ENCODE assay signal across 19 cellular contexts in genomic region chr1:47951545-47952235, GRCh38. TPM values are rescaled to one million over a fixed set of nuclear protein-coding genes. Genes with fewer than 3 reads are reported as not detected.
DNase-seq lines count a peak whose midpoint lies in the region; ATAC-seq and TF ChIP-seq lines count a peak whose summit lies in the region.
"Had no signal": no experiment of that assay in that cellular context is flagged by ENCODE, and none has a peak within 500 bp of the region (broad histone marks: within the 10 kb centered on the region; RNA-seq: fewer than 3 reads in every experiment).

No MANE protein-coding gene starts in this region.

- intact Hi-C loops in dorsolateral prefrontal cortex (cut with DNase I) = loop anchor here in 1 of 2 donors (5.0 kb wide), 2 partner anchors 46 to 111 kb away; partner anchors contain the start of gene TRABD2B
- intact Hi-C loops in right lobe of liver (cut with DNase I) = no loop called here

- no peak for TF ChIP-seq POLR2A in NB4 (IDR thresholded peaks at IDR 0.05; ENCODE audit: extremely low read depth, insufficient read length)
- TF ChIP-seq POLR2A in right lobe of liver (IDR thresholded peaks at IDR 0.05) = no peak

- H3K4me1 ChIP-seq in right lobe of liver = peaks cover 0 to 12% (median 3%) of the 10 kb centered on the region in 4 donors
- H3K4me1 ChIP-seq: prostate gland, SJCRH30 had no signal

- peak; percentile 29 for TF ChIP-seq CTCF in GM12873 (IDR thresholded peaks at IDR 0.05; ENCODE audit: insufficient read depth, low read depth, low read length, missing control alignments)
- TF ChIP-seq CTCF in NB4 (IDR thresholded peaks at IDR 0.05; ENCODE audit: low read depth, low read length) = peak; percentile 24
- TF ChIP-seq CTCF in dorsolateral prefrontal cortex (IDR thresholded peaks at IDR 0.05 in 54 of 56, conservative IDR thresholded peaks at IDR 0.05 in 2 of 56; ENCODE audit: low read depth in 1 of 56, partially characterized antibody in 56 of 56) = peak in 4 of 56 donors; percentile 8 to 31 (median 10)
- TF ChIP-seq CTCF in right lobe of liver (IDR thresholded peaks at IDR 0.05) = peak in 2 of 4 donors; percentile 5 to 29

- ATAC-seq in right lobe of liver (peak; percentile 24 to 47 (median 34)), HG02840 (IDR thresholded peaks at IDR 0.05; ENCODE audit: low FRiP score, unreplicated experiment) (no peak)

- no CpG with 5 or more reads among the region's 6 CpGs for WGBS in right lobe of liver (ENCODE audit: insufficient coverage, low coverage, low lambda C conversion rate, missing lambda C conversion rate)

- no peaks in the 10 kb centered on the region for H3K36me3 ChIP-seq in right lobe of liver
- H3K36me3 ChIP-seq: prostate gland, SJCRH30 had no signal

- H3K27ac ChIP-seq in dorsolateral prefrontal cortex (peak overlapping the region in 55 of 59 donors; percentile 11 to 96 (median 82)), right lobe of liver (no peak overlapping the region)
- H3K27ac ChIP-seq: prostate gland, SJCRH30 had no signal

- H3K27me3 ChIP-seq in dorsolateral prefrontal cortex (no peaks in the 10 kb centered on the region), right lobe of liver (no peaks in the 10 kb centered on the region)
- H3K27me3 ChIP-seq: SJCRH30 had no signal

- no peak for DNase-seq in NB4 (ENCODE audit: low read depth)
- DNase-seq in dorsolateral prefrontal cortex = peak in 1 of 10 donors; percentile 47
- no peak for DNase-seq in right lobe of liver
- no peak for DNase-seq in iPS-NIHi11 (ENCODE audit: low spot score)
- DNase-seq in NOMO-1 (lab: John Stamatoyannopoulos, UW; ENCODE audit: unreplicated experiment in 2 of 2) = no peak
- no peak for DNase-seq in GOT3 (lab: John Stamatoyannopoulos, UW)
- DNase-seq: activated CD4-positive, alpha-beta T cell treated with anti-CD3 and anti-CD28 coated beads, Interleukin-2, amount 50 U/mL, for 1 hour; activated effector memory CD4-positive, alpha-beta T cell treated with Interleukin-2 at 50 U/mL for 16 hours; dermis blood vessel endothelial cell; NCI-H1694 treated with DMSO at 0.1 percent for 48 hours; NCI-H526 treated with DMSO at 0.1 percent for 48 hours; small intestine; stimulated activated CD4-positive, alpha-beta T cell treated with anti-CD3 and anti-CD28 coated beads, Interleukin-2, amount 100 ng/mL, for 48 hours; stimulated activated naive CD4-positive, alpha-beta T cell treated with Interleukin-2 at 50 U/mL for 16 hours had no signal

- no peaks in the 10 kb centered on the region for H3K9me3 ChIP-seq in right lobe of liver
- H3K9me3 ChIP-seq: prostate gland had no signal

- H3K4me3 ChIP-seq in NB4 (ENCODE audit: low read depth, low read length) (no peak overlapping the region), dorsolateral prefrontal cortex (no peak overlapping the region), right lobe of liver (no peak overlapping the region)
- H3K4me3 ChIP-seq: prostate gland, SJCRH30 had no signal

RNA-seq across cellular contexts. Expression of gene TRABD2B, which starts 45.5 kb away (rescaled TPM):
- total RNA-seq in dorsolateral prefrontal cortex (1 to 10 TPM in 12 of 120 experiments, under 1 TPM in 95, not detected in 13; 0.06 to 2.1 (median 0.31) TPM), right lobe of liver (1 to 10 TPM in 3 of 6 experiments, under 1 TPM in 3; 0.55 to 9.5 (median 1.8) TPM)
- total RNA-seq: Daoy, dermis blood vessel endothelial cell had no signal

Comparison
In these comparisons a context has a peak if more than half of its experiments do, and no peak if none do; other contexts are left out.
1. H3K27ac ChIP-seq: peak in dorsolateral prefrontal cortex (55 of 59); none in right lobe of liver (0 of 3).